In genomic region chr4:2008921-2009650, GRCh38 we compare ENCODE assay signal across 8 cellular contexts. TPM values are rescaled to one million over a fixed set of nuclear protein-coding genes. Genes with fewer than 3 reads are reported as not detected.
A peak's percentile ranks its signal among the peaks of the same experiment; 100 is the strongest.
DNase-seq lines count a peak whose midpoint lies in the region; ATAC-seq, FAIRE-seq and TF ChIP-seq lines count a peak whose summit lies in the region.

TSS of gene NELFA (minus strand) at chr4:2008974. CDS start at chr4:2008959, 15 bp downstream.

- DNase-seq in Caco-2 (peak; percentile 95), HT1080 (ENCODE audit: low read depth) (peak; percentile 89), NOMO-1 (lab: John Stamatoyannopoulos, UW; ENCODE audit: unreplicated experiment in 2 of 2) (peak; percentile 89 to 90), H1 (ENCODE audit: low read depth in 1 of 2, low spot score in 2 of 2) (peak; percentile 85 to 97), mesenchymal stem cell (peak; percentile 93)
- DNase-seq in activated CD8-positive, alpha-beta memory T cell treated with anti-CD3 and anti-CD28 coated beads for 48 hours (ENCODE audit: low read depth in 2 of 3, low spot score in 2 of 3), result peak; percentile 81 to 96 (median 96)
- peak; percentile 88 for DNase-seq in stimulated activated CD8-positive, alpha-beta memory T cell treated with anti-CD3 and anti-CD28 coated beads, Interleukin-12 subunit alpha, Interleukin-12 subunit beta, amount 100 ng/mL, for 24 hours (ENCODE audit: extremely low read depth)

- peak within 1 kb of the TSS; percentile 69 for H3K4ac ChIP-seq in H1 (replicated peaks; ENCODE audit: insufficient read length, low read depth, low read length)
- H3K4ac ChIP-seq in mesenchymal stem cell (ENCODE audit: low read depth in 1 of 2, low read length in 2 of 2), result peak within 1 kb of the TSS; percentile 82 to 89

- H3K18ac ChIP-seq in H1 (ENCODE audit: extremely low read depth, low read length) (peak within 1 kb of the TSS; percentile 97), mesenchymal stem cell (ENCODE audit: low read depth in 1 of 2, low read length in 2 of 2) (peak within 1 kb of the TSS; percentile 91 to 99)

- H3K27ac ChIP-seq in H1 (ENCODE audit: low read depth, low read length), result peak within 1 kb of the TSS; percentile 99
- H3K27ac ChIP-seq in mesenchymal stem cell (ENCODE audit: low read length, poor library complexity, severe bottlenecking), result peak within 1 kb of the TSS; percentile 87

- H4K20me1 ChIP-seq in H1 (replicated peaks in 1 of 2; ENCODE audit: control insufficient read depth in 1 of 2, insufficient read depth in 2 of 2, low read length in 2 of 2), result peaks cover 10 to 17% of the 10 kb centered on the region in 2 experiments

- H4K8ac ChIP-seq in H1 (ENCODE audit: extremely low read depth, insufficient read depth, low read length), result peak within 1 kb of the TSS; percentile 100
- H4K8ac ChIP-seq in mesenchymal stem cell (ENCODE audit: low read length), result peak within 1 kb of the TSS; percentile 96

- H3K14ac ChIP-seq in H1 (ENCODE audit: insufficient read length) (no peak within 1 kb of the TSS), mesenchymal stem cell (ENCODE audit: low read length in 2 of 2) (peak within 1 kb of the TSS; percentile 68 to 94)

- H3K9me3 Mint-ChIP-seq in Caco-2 (ENCODE audit: unreplicated experiment), result no peaks in the 10 kb centered on the region

- no peaks in the 10 kb centered on the region; the same call in 1 of the 2 replicates for H3K23me2 ChIP-seq in H1 (ENCODE audit: low read depth, low read length)

- H2AFZ ChIP-seq in H1 (ENCODE audit: low read length) (peak within 1 kb of the TSS; percentile 99), mesenchymal stem cell (ENCODE audit: low read depth, low read length) (peak within 1 kb of the TSS; percentile 100)

- peak within 1 kb of the TSS; percentile 85 for H3K27ac Mint-ChIP-seq in Caco-2 (ENCODE audit: unreplicated experiment)

- CTCF ChIA-PET in Caco-2 (lab: Charles Lee) (interaction anchor here (0.9 to 1.5 kb wide), 4 partner anchors 25 to 961 kb away, joined by 3 to 7 read pairs (median 4); a partner anchor contains a TSS), H1 (lab: Charles Lee; ENCODE audit: partially characterized antibody) (interaction anchor here (0.9 to 2.4 kb wide), 5 partner anchors 13 to 178 kb away, joined by 3 to 9 read pairs (median 3); no protein-coding TSS in a partner anchor)

- H2BK12ac ChIP-seq in H1 (ENCODE audit: low read depth, low read length) (peak within 1 kb of the TSS; percentile 97), mesenchymal stem cell (ENCODE audit: low read length in 2 of 2) (peak within 1 kb of the TSS in 1 of 2 experiments; percentile 81)

- H4K5ac ChIP-seq in H1 (ENCODE audit: insufficient read length, low read depth, low read length), result peak within 1 kb of the TSS; percentile 99

- H4K91ac ChIP-seq in H1 (replicated peaks; ENCODE audit: insufficient read length, low read length) (peak within 1 kb of the TSS; percentile 96), mesenchymal stem cell (ENCODE audit: low read length) (peak within 1 kb of the TSS; percentile 95)

- peak within 1 kb of the TSS; percentile 74; the same call in 1 of the 2 replicates for H2BK15ac ChIP-seq in H1 (ENCODE audit: low read length)
- H2BK15ac ChIP-seq in mesenchymal stem cell (ENCODE audit: low read depth, poor library complexity, severe bottlenecking), result peak within 1 kb of the TSS; percentile 49

- no peak within 1 kb of the TSS for H2AK5ac ChIP-seq in H1 (ENCODE audit: low read depth, low read length)
- H2AK5ac ChIP-seq in mesenchymal stem cell (ENCODE audit: low read length, severe bottlenecking), result no peak within 1 kb of the TSS

- 0 out of 3 replicates have a peak, but pooled peaks of 1 of the 2 experiments have one; percentile 2 for TF ChIP-seq EP300 in H1 (IDR thresholded peaks at IDR 0.05; ENCODE audit: borderline replicate concordance in 1 of 2, low read depth in 2 of 2, low read length in 2 of 2)

- 1% methylated on average over 53 of the region's 95 CpGs; no CpG with 5 or more reads in 1 of the 2 experiments for WGBS in H1 (ENCODE audit: extremely low coverage in 1 of 2, insufficient coverage in 1 of 2, insufficient read length in 1 of 2, insufficient replicate concordance in 2 of 2, low coverage in 1 of 2, low lambda C conversion rate in 2 of 2, missing lambda C conversion rate in 1 of 2), 2 experiments
- WGBS in mesenchymal stem cell, result under 1% methylated on average over 92 of the region's 95 CpGs

- POLR2A ChIA-PET in Caco-2 (lab: Charles Lee), result interaction anchor here (0.7 to 1.5 kb wide), 2 partner anchors 27 to 246 kb away, joined by 3 to 12 read pairs; no protein-coding TSS in a partner anchor
- POLR2A ChIA-PET in H1 (lab: Charles Lee; ENCODE audit: partially characterized antibody), result interaction anchor here (0.5 to 1.9 kb wide), 11 partner anchors 9 to 460 kb away, joined by 3 to 6 read pairs (median 3); partner anchors contain the start of gene RNF4

- TF ChIP-seq CTCF in Caco-2 (IDR thresholded peaks at IDR 0.05; ENCODE audit: insufficient read depth in 1 of 2, low read depth in 1 of 2, low read length in 1 of 2, severe bottlenecking in 1 of 2, unreplicated experiment in 1 of 2) (peak; percentile 48 to 80), H1 (IDR thresholded peaks at IDR 0.05; ENCODE audit: control extremely low read depth in 1 of 3, insufficient read depth in 1 of 3, low read depth in 1 of 3, low read length in 3 of 3) (peak in 1 of 3 experiments; percentile 8; a peak in 1 of 4 replicates)

- FAIRE-seq in H1 (lab: Jason Lieb, UNC), result no peak

- H2BK20ac ChIP-seq in H1 (ENCODE audit: low read length), result no peak within 1 kb of the TSS

- H2BK120ac ChIP-seq in H1 (replicated peaks; ENCODE audit: low read depth, low read length) (peak within 1 kb of the TSS; percentile 95), mesenchymal stem cell (ENCODE audit: low read depth, low read length) (peak within 1 kb of the TSS; percentile 98)

- no peaks in the 10 kb centered on the region; the same call in 1 of the 2 replicates for H3K36me3 ChIP-seq in Caco-2 (ENCODE audit: control insufficient read depth, insufficient read depth, low read length)
- peaks cover 0 to 5% (median under 1%) of the 10 kb centered on the region in 4 experiments; a peak in 2 of 8 replicates for H3K36me3 ChIP-seq in H1 (ENCODE audit: control insufficient read depth in 2 of 4, insufficient read depth in 4 of 4, low read length in 3 of 4)
- peaks cover 2 to 13% of the 10 kb centered on the region in 2 experiments for H3K36me3 ChIP-seq in mesenchymal stem cell (ENCODE audit: control insufficient read depth in 1 of 2, insufficient read depth in 2 of 2, low read depth in 1 of 2, low read length in 2 of 2)

- H2BK5ac ChIP-seq in H1 (ENCODE audit: low read depth, low read length) (peak within 1 kb of the TSS; percentile 99), mesenchymal stem cell (ENCODE audit: low read depth, low read length, poor library complexity, severe bottlenecking) (peak within 1 kb of the TSS; percentile 100)

- BruUV-seq in Caco-2 (replicated peaks; lab: Mats Ljungman, UMichigan), result no TSS peak

- ATAC-seq in GM21367 (IDR thresholded peaks at IDR 0.05; ENCODE audit: unreplicated experiment), result peak; percentile 62

- no peak for TF ChIP-seq RAD21 in H1 (IDR thresholded peaks at IDR 0.05 in 1 of 2, conservative IDR thresholded peaks at IDR 0.05 in 1 of 2; ENCODE audit: low read depth in 2 of 2, low read length in 2 of 2)

- peaks cover 6% of the 10 kb centered on the region for H3K4me1 Mint-ChIP-seq in Caco-2 (ENCODE audit: low read depth, unreplicated experiment)

- H3K9ac ChIP-seq in H1 (replicated peaks in 1 of 4; ENCODE audit: extremely low read depth in 1 of 4, low read depth in 3 of 4, low read length in 3 of 4) (peak within 1 kb of the TSS; percentile 93 to 99 (median 96)), mesenchymal stem cell (ENCODE audit: low read length) (peak within 1 kb of the TSS; percentile 92)

- no peak within 1 kb of the TSS for H3K23ac ChIP-seq in H1 (ENCODE audit: insufficient read length)
- H3K23ac ChIP-seq in mesenchymal stem cell (ENCODE audit: low read length in 2 of 2), result peak within 1 kb of the TSS; percentile 37 to 52

- H3K4me3 ChIP-seq in Caco-2 (ENCODE audit: low read depth, low read length) (peak within 1 kb of the TSS; percentile 100), H1 (ENCODE audit: extremely low read depth in 1 of 4, insufficient read depth in 2 of 4, low read depth in 3 of 4, low read length in 4 of 4) (peak within 1 kb of the TSS; percentile 89 to 98 (median 94)), mesenchymal stem cell (ENCODE audit: insufficient read depth in 1 of 2, low read depth in 1 of 2, low read length in 2 of 2) (peak within 1 kb of the TSS; percentile 85 to 90)

- H3K27me3 ChIP-seq in Caco-2 (replicated peaks; ENCODE audit: control insufficient read depth, insufficient read depth, low read length) (no peaks in the 10 kb centered on the region), H1 (replicated peaks in 1 of 4; ENCODE audit: control insufficient read depth in 3 of 4, extremely low read depth in 1 of 4, insufficient read depth in 3 of 4, low read length in 3 of 4) (peaks cover 0 to 3% (median 0%) of the 10 kb centered on the region in 4 experiments; a peak in 1 of 7 replicates), mesenchymal stem cell (ENCODE audit: control insufficient read depth in 1 of 2, insufficient read depth in 1 of 2, low read length in 2 of 2) (no peaks in the 10 kb centered on the region)

- H3K56ac ChIP-seq in H1 (replicated peaks; ENCODE audit: insufficient read length, low read depth, low read length), result peak within 1 kb of the TSS; percentile 99

- H3K79me1 ChIP-seq in H1 (ENCODE audit: low read depth, low read length) (peaks cover 14% of the 10 kb centered on the region), mesenchymal stem cell (replicated peaks; ENCODE audit: low read length, poor library complexity, severe bottlenecking) (peaks cover 8% of the 10 kb centered on the region)

- H3K4me3 Mint-ChIP-seq in Caco-2 (ENCODE audit: unreplicated experiment), result peak within 1 kb of the TSS; percentile 79

- H3K4me2 ChIP-seq in H1 (ENCODE audit: insufficient read depth in 1 of 2, low read depth in 2 of 2, low read length in 2 of 2) (peak within 1 kb of the TSS; percentile 40 to 75), mesenchymal stem cell (ENCODE audit: low read length, poor library complexity, severe bottlenecking) (peak within 1 kb of the TSS; percentile 97)

- H3K36me3 Mint-ChIP-seq in Caco-2 (ENCODE audit: insufficient read depth, unreplicated experiment), result peaks cover 33% of the 10 kb centered on the region

- TF ChIP-seq POLR2A in H1 (IDR thresholded peaks at IDR 0.05; ENCODE audit: control extremely low read depth in 1 of 2, low read depth in 2 of 2, low read length in 2 of 2), result peak; percentile 76 to 84

- peaks cover 26 to 43% of the 10 kb centered on the region in 2 experiments for H3K79me2 ChIP-seq in H1 (ENCODE audit: control insufficient read depth in 1 of 2, insufficient read depth in 2 of 2, low read length in 2 of 2)

- H3K9me3 ChIP-seq in Caco-2, result no peaks in the 10 kb centered on the region
- H3K9me3 ChIP-seq in H1 (ENCODE audit: insufficient read depth in 2 of 2, low read depth in 1 of 2, low read length in 1 of 2), result no peaks in the 10 kb centered on the region
- H3K9me3 ChIP-seq in mesenchymal stem cell (ENCODE audit: control insufficient read depth, low read length), result no peaks in the 10 kb centered on the region

- intact Hi-C loops in Caco-2 (cut with micrococcal nuclease; ENCODE audit: unreplicated experiment), result loop anchor here (2.0 to 5.0 kb wide), 2 partner anchors 32 to 178 kb away; a partner anchor contains a TSS

- H3K4me1 ChIP-seq in Caco-2 (no peaks in the 10 kb centered on the region), H1 (replicated peaks in 1 of 4; ENCODE audit: control insufficient read depth in 3 of 4, insufficient read depth in 4 of 4, low read length in 3 of 4) (peaks cover 0 to 3% (median 0%) of the 10 kb centered on the region in 4 experiments; a peak in 2 of 7 replicates), mesenchymal stem cell (ENCODE audit: control insufficient read depth, insufficient read depth, low read depth, low read length) (peaks cover 9% of the 10 kb centered on the region)

- H3K27me3 Mint-ChIP-seq in Caco-2 (ENCODE audit: insufficient read depth, unreplicated experiment), result no peaks in the 10 kb centered on the region

RNA-seq across cellular contexts. Expression of gene NELFA, which starts in this region (rescaled TPM):
- 47.7 and 53.0 TPM in 2 replicates for total RNA-seq in Caco-2 (2022)
- total RNA-seq in HT1080 (2014; rRNA removed; shearing (Covaris generic)), result 23.7 and 26.4 TPM in 2 replicates
- polyA plus RNA-seq in HT1080 (2015; cell fraction: cytosol; rRNA removed), result 26.7 and 28.7 TPM in 2 replicates
- 40.2 and 48.0 TPM in 2 replicates for polyA plus RNA-seq in HT1080 (2015; cell fraction: nucleus; rRNA removed)
- 57.5 and 61.4 TPM in 2 replicates for total RNA-seq in H1 (2021; fragmentation: NEBNext Ultra II Directional; extraction: Animal tissue kit (Norgen Biotek cat#: 25700))
- polyA plus RNA-seq in H1 (2011; rRNA removed), result 41.8 and 61.5 TPM in 2 replicates
- 32.4 TPM for polyA plus RNA-seq in H1 (2011; cell fraction: cytosol; rRNA removed)
- 61.6 TPM for polyA plus RNA-seq in H1 (2011; cell fraction: nucleus; rRNA removed)
- 37.7 to 59.0 TPM (median 56.1 TPM) in 4 replicates for polyA plus RNA-seq in H1 (2012, experiment 1 of 2)
- polyA plus RNA-seq in H1 (2012, experiment 2 of 2), result 51.4 TPM
- polyA plus RNA-seq in H1 (2013, experiment 1 of 2), result 41.7 TPM
- 37.8 TPM for polyA plus RNA-seq in H1 (2013, experiment 2 of 2)
- polyA minus RNA-seq in H1 (2011; rRNA and poly(A)+ RNA removed), result 11.5 and 14.7 TPM in 2 replicates
- polyA minus RNA-seq in H1 (2011; cell fraction: cytosol; rRNA and poly(A)+ RNA removed), result 34.5 TPM
- 50.5 TPM for polyA minus RNA-seq in H1 (2011; cell fraction: nucleus; rRNA and poly(A)+ RNA removed)
- polyA plus RNA-seq in mesenchymal stem cell (2013, experiment 1 of 2), result 14.9 TPM
- polyA plus RNA-seq in mesenchymal stem cell (2013, experiment 2 of 2), result 15.1 TPM

Comparison
In these comparisons a context has a peak if more than half of its experiments do, and no peak if none do; other contexts are left out.
1. Peak in every context shown above with its lines: DNase-seq, ATAC-seq, H3K4me3 ChIP-seq and H3K27ac ChIP-seq.